Comparison of ENCODE assay signal across 9 cellular contexts in genomic region chr12:51863921-51864700, GRCh38. TPM values are rescaled to one million over a fixed set of nuclear protein-coding genes. Genes with fewer than 3 reads are reported as not detected.
DNase-seq lines count a peak whose midpoint lies in the region; ATAC-seq and TF ChIP-seq lines count a peak whose summit lies in the region.
"Had no signal": no experiment of that assay in that cellular context is flagged by ENCODE, and none has a peak within 500 bp of the region (broad histone marks: within the 10 kb centered on the region; RNA-seq: fewer than 3 reads in every experiment).

No MANE protein-coding gene starts in this region.

- no peaks in the 10 kb centered on the region for H3K36me3 ChIP-seq in SK-N-SH (replicated peaks in 1 of 2; ENCODE audit: control insufficient read depth in 1 of 2, insufficient read depth in 2 of 2, low read length in 1 of 2)

- H3K9me3 Mint-ChIP-seq in activated naive CD8-positive, alpha-beta T cell treated with anti-CD3 and anti-CD28 coated beads, Interleukin-2, amount 50 U/mL, for 24 hours = no peaks in the 10 kb centered on the region

- no peak overlapping the region for H3K9ac ChIP-seq in SK-N-SH

- no peak for TF ChIP-seq RAD21 in SK-N-SH (IDR thresholded peaks at IDR 0.05; ENCODE audit: low read length)

- ATAC-seq in SK-N-SH treated with all-trans-retinoic acid at 6 μM for 48 hours (no peak; the same call in 2 of the 3 replicates), HG02678 (IDR thresholded peaks at IDR 0.05; ENCODE audit: unreplicated experiment) (no peak), HG03135 (IDR thresholded peaks at IDR 0.05; ENCODE audit: unreplicated experiment) (no peak)
- peak; percentile 62 for ATAC-seq in activated naive CD8-positive, alpha-beta T cell treated with anti-CD3 and anti-CD28 coated beads, Interleukin-2, amount 50 U/mL, for 24 hours

- H3K4me1 ChIP-seq in SK-N-SH (ENCODE audit: control insufficient read depth in 1 of 2, insufficient read depth in 2 of 2, low read depth in 1 of 2, low read length in 1 of 2) = peaks cover 0 to 36% of the 10 kb centered on the region in 2 experiments; a peak in 1 of 4 replicates

- H3K4me2 ChIP-seq in SK-N-SH = no peak overlapping the region

- no peak for TF ChIP-seq CTCF in SK-N-SH (IDR thresholded peaks at IDR 0.05)

- DNase-seq in SK-N-SH (peak; percentile 77), islet precursor cell (peak; percentile 96), pons (ENCODE audit: low spot score) (no peak)
- peak; percentile 53 for DNase-seq in activated naive CD8-positive, alpha-beta T cell treated with anti-CD3 and anti-CD28 coated beads, Interleukin-2, amount 50 U/mL, for 24 hours
- DNase-seq in stimulated activated CD4-positive, alpha-beta T cell treated with anti-CD3 and anti-CD28 coated beads, Interleukin-15, amount 100 ng/mL, for 24 hours = peak; percentile 60

- H3K9me2 ChIP-seq in SK-N-SH = no peaks in the 10 kb centered on the region

- no peaks in the 10 kb centered on the region for H4K20me1 ChIP-seq in SK-N-SH (ENCODE audit: insufficient read depth)

- no peak overlapping the region for H3K4me3 ChIP-seq in SK-N-SH (ENCODE audit: low read depth in 2 of 2, low read length in 1 of 2)

- POLR2A ChIA-PET in SK-N-SH (lab: Yijun Ruan, JAX) = interaction anchor here (1.0 kb wide), 1 partner anchor 19 kb away, joined by 3 read pairs; no protein-coding TSS in a partner anchor

- H3K27me3 Mint-ChIP-seq in activated naive CD8-positive, alpha-beta T cell treated with anti-CD3 and anti-CD28 coated beads, Interleukin-2, amount 50 U/mL, for 24 hours = peaks cover 62% of the 10 kb centered on the region

- H3K27me3 ChIP-seq in SK-N-SH (ENCODE audit: insufficient read depth) = no peaks in the 10 kb centered on the region; the same call in 1 of the 2 replicates

- no peak overlapping the region for H3K4me3 Mint-ChIP-seq in activated naive CD8-positive, alpha-beta T cell treated with anti-CD3 and anti-CD28 coated beads, Interleukin-2, amount 50 U/mL, for 24 hours

- H3K36me3 Mint-ChIP-seq in activated naive CD8-positive, alpha-beta T cell treated with anti-CD3 and anti-CD28 coated beads, Interleukin-2, amount 50 U/mL, for 24 hours (ENCODE audit: low read depth) = no peaks in the 10 kb centered on the region

- no peak overlapping the region for H2AFZ ChIP-seq in SK-N-SH (ENCODE audit: low read depth)

- no peaks in the 10 kb centered on the region for H3K79me2 ChIP-seq in SK-N-SH (ENCODE audit: insufficient read depth)

- no peaks in the 10 kb centered on the region for H3F3A ChIP-seq in SK-N-SH (replicated peaks; ENCODE audit: insufficient read depth)

- H3K27ac ChIP-seq in SK-N-SH (ENCODE audit: low read depth in 2 of 2, low read length in 1 of 2) = no peak overlapping the region
- H3K27ac ChIP-seq: C4-2B had no signal

- H3K9me3 ChIP-seq in SK-N-SH = no peaks in the 10 kb centered on the region

- H3K4me1 Mint-ChIP-seq in activated naive CD8-positive, alpha-beta T cell treated with anti-CD3 and anti-CD28 coated beads, Interleukin-2, amount 50 U/mL, for 24 hours = peaks cover 13% of the 10 kb centered on the region

- CTCF ChIA-PET in SK-N-SH (lab: Yijun Ruan, JAX) = interaction anchor here (0.8 to 18.2 kb wide), 10 partner anchors 10 to 443 kb away, joined by 3 to 194 read pairs (median 3); a partner anchor contains a TSS

- WGBS in SK-N-SH (ENCODE audit: low lambda C conversion rate) = 64% methylated on average over 17 of the region's 49 CpGs

- no peak overlapping the region for H3K27ac Mint-ChIP-seq in activated naive CD8-positive, alpha-beta T cell treated with anti-CD3 and anti-CD28 coated beads, Interleukin-2, amount 50 U/mL, for 24 hours

- TF ChIP-seq EP300 in SK-N-SH (IDR thresholded peaks at IDR 0.05; ENCODE audit: borderline replicate concordance in 1 of 2, low read depth in 1 of 2, low read length in 1 of 2) = no peak

TF ChIP-seq in SK-N-SH, 30 proteins besides CTCF, POLR2A, EP300 and RAD21:
- TF ChIP-seq, protein P1, sequence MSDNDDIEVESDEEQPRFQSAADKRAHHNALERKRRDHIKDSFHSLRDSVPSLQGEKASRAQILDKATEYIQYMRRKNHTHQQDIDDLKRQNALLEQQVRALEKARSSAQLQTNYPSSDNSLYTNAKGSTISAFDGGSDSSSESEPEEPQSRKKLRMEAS (IDR thresholded peaks at IDR 0.05; ENCODE audit: low read depth) = no peak
- TF ChIP-seq FOXJ3 (CRISPR knock-in tag; IDR thresholded peaks at IDR 0.05) (no peak), TCF12 (IDR thresholded peaks at IDR 0.05) (no peak), TAF1 (IDR thresholded peaks at IDR 0.05; ENCODE audit: borderline replicate concordance, low read depth, low read length) (no peak), FOSL2 (IDR thresholded peaks at IDR 0.05; ENCODE audit: borderline replicate concordance, low read depth) (no peak), SIN3A (IDR thresholded peaks at IDR 0.05; ENCODE audit: borderline replicate concordance, low read depth, low read length) (no peak), GABPA (IDR thresholded peaks at IDR 0.05; ENCODE audit: low read depth) (no peak), RFX5 (IDR thresholded peaks at IDR 0.05; ENCODE audit: low read length) (no peak)
- TF ChIP-seq, protein P2, sequence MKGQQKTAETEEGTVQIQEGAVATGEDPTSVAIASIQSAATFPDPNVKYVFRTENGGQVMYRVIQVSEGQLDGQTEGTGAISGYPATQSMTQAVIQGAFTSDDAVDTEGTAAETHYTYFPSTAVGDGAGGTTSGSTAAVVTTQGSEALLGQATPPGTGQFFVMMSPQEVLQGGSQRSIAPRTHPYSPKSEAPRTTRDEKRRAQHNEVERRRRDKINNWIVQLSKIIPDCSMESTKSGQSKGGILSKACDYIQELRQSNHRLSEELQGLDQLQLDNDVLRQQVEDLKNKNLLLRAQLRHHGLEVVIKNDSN (IDR thresholded peaks at IDR 0.05; ENCODE audit: borderline replicate concordance, low read depth) = no peak

TF ChIP-seq in SK-N-SH treated with all-trans-retinoic acid at 6 μM for 48 hours, 23 proteins besides CTCF, POLR2A, EP300 and RAD21:
- TF ChIP-seq GLIS3 (CRISPR knock-in tag; IDR thresholded peaks at IDR 0.05) (no peak), TOX (CRISPR knock-in tag; IDR thresholded peaks at IDR 0.05; ENCODE audit: borderline replicate concordance) (no peak), ARNTL (CRISPR knock-in tag; IDR thresholded peaks at IDR 0.05; ENCODE audit: borderline replicate concordance, low read depth) (no peak), ZNF565 (CRISPR knock-in tag; conservative IDR thresholded peaks at IDR 0.05; ENCODE audit: low read depth) (no peak), ESRRG (CRISPR knock-in tag; IDR thresholded peaks at IDR 0.05) (no peak), ZC3H10 (CRISPR knock-in tag; IDR thresholded peaks at IDR 0.05) (no peak), BACH2 (CRISPR knock-in tag; IDR thresholded peaks at IDR 0.05; ENCODE audit: borderline replicate concordance) (no peak)
- TF ChIP-seq, protein P3, sequence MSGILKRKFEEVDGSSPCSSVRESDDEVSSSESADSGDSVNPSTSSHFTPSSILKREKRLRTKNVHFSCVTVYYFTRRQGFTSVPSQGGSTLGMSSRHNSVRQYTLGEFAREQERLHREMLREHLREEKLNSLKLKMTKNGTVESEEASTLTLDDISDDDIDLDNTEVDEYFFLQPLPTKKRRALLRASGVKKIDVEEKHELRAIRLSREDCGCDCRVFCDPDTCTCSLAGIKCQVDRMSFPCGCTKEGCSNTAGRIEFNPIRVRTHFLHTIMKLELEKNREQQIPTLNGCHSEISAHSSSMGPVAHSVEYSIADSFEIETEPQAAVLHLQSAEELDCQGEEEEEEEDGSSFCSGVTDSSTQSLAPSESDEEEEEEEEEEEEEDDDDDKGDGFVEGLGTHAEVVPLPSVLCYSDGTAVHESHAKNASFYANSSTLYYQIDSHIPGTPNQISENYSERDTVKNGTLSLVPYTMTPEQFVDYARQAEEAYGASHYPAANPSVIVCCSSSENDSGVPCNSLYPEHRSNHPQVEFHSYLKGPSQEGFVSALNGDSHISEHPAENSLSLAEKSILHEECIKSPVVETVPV (CRISPR knock-in tag; IDR thresholded peaks at IDR 0.05) = no peak

RNA-seq across cellular contexts. Expression of gene FIGNL2, which starts 15.6 kb away (rescaled TPM):
- 0.05 and 0.08 TPM in 2 replicates for polyA plus RNA-seq in SK-N-SH (2012; rRNA removed)
- polyA plus RNA-seq in SK-N-SH (2012; cell fraction: cytosol; rRNA removed) = 0.03 and 0.05 TPM in 2 replicates
- polyA plus RNA-seq in SK-N-SH (2012; cell fraction: nucleus; rRNA removed) = 0.46 and 0.58 TPM in 2 replicates

RNA-seq across cellular contexts. Expression of gene ANKRD33, which starts 23.8 kb away (rescaled TPM):
- polyA plus RNA-seq in SK-N-SH (2012; rRNA removed) = not detected in 2 replicates
- not detected in 2 replicates for polyA plus RNA-seq in SK-N-SH (2012; cell fraction: cytosol; rRNA removed)
- polyA plus RNA-seq in SK-N-SH (2012; cell fraction: nucleus; rRNA removed) = 0.11 and 0.13 TPM in 2 replicates

RNA-seq across cellular contexts. Expression of gene ACVRL1, which starts 43.2 kb away (rescaled TPM):
- polyA plus RNA-seq in SK-N-SH (2012; rRNA removed) = 0.07 and 0.08 TPM in 2 replicates
- polyA plus RNA-seq in SK-N-SH (2012; cell fraction: cytosol; rRNA removed) = 0.05 and 0.07 TPM in 2 replicates
- polyA plus RNA-seq in SK-N-SH (2012; cell fraction: nucleus; rRNA removed) = 0.11 and 0.54 TPM in 2 replicates
